In the genomic region with DNA sequence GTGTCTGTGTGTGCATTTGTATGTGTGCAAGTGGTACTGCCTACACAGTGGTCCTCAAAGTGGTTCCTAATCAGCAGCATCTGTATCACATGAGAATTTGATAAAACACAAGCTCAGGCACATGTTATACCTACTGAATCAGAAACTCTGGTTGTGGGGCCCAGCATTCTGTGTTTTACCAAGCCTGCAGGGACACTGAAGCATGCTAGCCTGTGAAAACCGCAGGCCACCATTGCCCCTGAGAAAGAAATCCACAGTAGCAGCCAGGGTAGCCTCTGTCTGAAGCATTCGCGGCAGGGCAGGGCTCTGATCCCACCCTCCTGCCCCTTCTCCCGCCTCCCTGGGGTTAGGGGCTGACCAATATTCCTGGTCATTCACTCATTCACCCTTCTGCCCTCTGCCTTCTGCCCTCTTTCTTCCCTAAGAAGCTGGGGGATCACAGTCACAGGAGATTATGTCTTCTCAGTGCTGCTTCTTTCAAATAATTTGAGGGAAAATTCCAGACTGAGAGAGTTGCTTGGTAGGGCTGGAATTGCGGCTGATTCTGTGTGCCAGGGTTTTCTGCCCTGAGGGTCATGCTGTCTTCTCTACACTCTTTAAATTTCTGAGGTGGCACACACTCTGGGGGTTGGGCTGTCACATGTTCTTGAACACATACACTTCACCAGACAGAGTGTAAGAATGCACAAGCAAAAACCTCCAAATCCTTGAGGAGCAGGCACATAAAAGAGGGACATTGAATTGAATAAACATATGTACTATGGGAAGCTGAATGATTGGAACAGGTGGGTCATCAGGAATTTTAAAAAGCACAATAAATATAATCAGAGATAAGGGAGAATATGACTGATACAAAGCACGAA, we compare ENCODE assay signal across 1 cellular context.
TF ChIP-seq lines count a peak whose summit lies in the region.

No MANE protein-coding gene starts in this region.

TF ChIP-seq in endothelial cell of umbilical vein, 7 proteins besides CTCF, POLR2A, EP300 and RAD21:
- TF ChIP-seq JUN (IDR thresholded peaks at IDR 0.05; ENCODE audit: borderline replicate concordance, insufficient read depth, insufficient read length, low read depth) (no peak), EZH2 (IDR thresholded peaks at IDR 0.05; ENCODE audit: borderline replicate concordance, low read depth, low read length, severe bottlenecking) (no peak), MYC (IDR thresholded peaks at IDR 0.05; ENCODE audit: low read depth, low read length) (no peak), POLR2AphosphoS5 (IDR thresholded peaks at IDR 0.05; ENCODE audit: insufficient read depth, low read depth, low read length) (no peak), FOS (IDR thresholded peaks at IDR 0.05; ENCODE audit: borderline replicate concordance, insufficient read depth, low read length) (no peak), GATA2 (IDR thresholded peaks at IDR 0.05; ENCODE audit: insufficient read depth, insufficient read length, low read depth, low read length) (no peak)
- TF ChIP-seq, protein P1, sequence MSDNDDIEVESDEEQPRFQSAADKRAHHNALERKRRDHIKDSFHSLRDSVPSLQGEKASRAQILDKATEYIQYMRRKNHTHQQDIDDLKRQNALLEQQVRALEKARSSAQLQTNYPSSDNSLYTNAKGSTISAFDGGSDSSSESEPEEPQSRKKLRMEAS (IDR thresholded peaks at IDR 0.05; ENCODE audit: insufficient read depth, insufficient read length): no peak
